Comparison of ENCODE assay signal across 1 cellular context in the genomic region with DNA sequence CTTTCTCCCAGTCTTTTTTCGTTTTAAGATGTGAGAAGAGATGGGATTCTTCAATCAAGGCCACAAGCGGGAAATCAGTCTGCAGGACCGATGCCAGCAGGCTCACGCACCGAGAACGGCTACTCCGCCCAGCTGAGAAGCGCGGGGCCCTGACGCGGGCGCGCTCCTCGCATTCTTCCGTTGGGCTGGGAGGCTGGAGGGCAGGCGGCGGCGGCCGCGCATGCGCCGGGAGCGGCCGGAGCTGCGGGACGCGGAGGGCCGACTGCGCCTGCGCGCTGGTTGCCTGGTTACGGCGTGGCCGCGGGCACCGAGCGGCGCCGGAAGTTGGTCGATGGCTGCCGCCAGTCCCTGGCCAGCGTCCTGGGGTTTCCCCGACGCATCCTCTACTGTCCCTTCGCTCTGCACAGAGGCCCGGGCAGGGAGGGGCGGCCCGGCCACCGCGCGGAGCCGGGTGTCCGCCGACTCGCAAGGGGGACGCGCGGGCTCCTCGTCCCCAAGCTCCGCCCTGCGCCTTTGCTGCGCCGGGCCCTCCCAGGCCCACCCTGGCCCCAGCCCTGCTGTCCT.
TF ChIP-seq lines count a peak whose summit lies in the region.

No MANE protein-coding gene starts in this region.

TF ChIP-seq in K562, 482 proteins besides CTCF, POLR2A, EP300 and RAD21 (continued from another document and continues in another):
- TF ChIP-seq RBBP5 (IDR thresholded peaks at IDR 0.05; ENCODE audit: borderline replicate concordance, insufficient read depth, low read length, poor library complexity, severe bottlenecking), result peak; percentile 29
- TF ChIP-seq MTA3 (IDR thresholded peaks at IDR 0.05; ENCODE audit: borderline replicate concordance), result peak; percentile 70; the same call in 1 of the 2 replicates
- TF ChIP-seq ZNF589 (CRISPR knock-in tag; IDR thresholded peaks at IDR 0.05; ENCODE audit: low read depth), result no peak
- 0 out of 2 replicates have a peak, but pooled peaks have one; percentile 50 for TF ChIP-seq KAT7 (CRISPR knock-in tag; IDR thresholded peaks at IDR 0.05; ENCODE audit: borderline replicate concordance)
- no peak for TF ChIP-seq NR2F6 (CRISPR knock-in tag; IDR thresholded peaks at IDR 0.05)
- TF ChIP-seq, protein P1, sequence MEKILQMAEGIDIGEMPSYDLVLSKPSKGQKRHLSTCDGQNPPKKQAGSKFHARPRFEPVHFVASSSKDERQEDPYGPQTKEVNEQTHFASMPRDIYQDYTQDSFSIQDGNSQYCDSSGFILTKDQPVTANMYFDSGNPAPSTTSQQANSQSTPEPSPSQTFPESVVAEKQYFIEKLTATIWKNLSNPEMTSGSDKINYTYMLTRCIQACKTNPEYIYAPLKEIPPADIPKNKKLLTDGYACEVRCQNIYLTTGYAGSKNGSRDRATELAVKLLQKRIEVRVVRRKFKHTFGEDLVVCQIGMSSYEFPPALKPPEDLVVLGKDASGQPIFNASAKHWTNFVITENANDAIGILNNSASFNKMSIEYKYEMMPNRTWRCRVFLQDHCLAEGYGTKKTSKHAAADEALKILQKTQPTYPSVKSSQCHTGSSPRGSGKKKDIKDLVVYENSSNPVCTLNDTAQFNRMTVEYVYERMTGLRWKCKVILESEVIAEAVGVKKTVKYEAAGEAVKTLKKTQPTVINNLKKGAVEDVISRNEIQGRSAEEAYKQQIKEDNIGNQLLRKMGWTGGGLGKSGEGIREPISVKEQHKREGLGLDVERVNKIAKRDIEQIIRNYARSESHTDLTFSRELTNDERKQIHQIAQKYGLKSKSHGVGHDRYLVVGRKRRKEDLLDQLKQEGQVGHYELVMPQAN (IDR thresholded peaks at IDR 0.05; ENCODE audit: borderline replicate concordance), result peak; percentile 72; the same call in 1 of the 2 replicates
- no peak for TF ChIP-seq HDAC8 (tag; IDR thresholded peaks at IDR 0.05)
- TF ChIP-seq ZNF551 (CRISPR knock-in tag; IDR thresholded peaks at IDR 0.05), result no peak
- no peak for TF ChIP-seq SRSF3 (IDR thresholded peaks at IDR 0.05; ENCODE audit: insufficient read depth, low read length)
- no peak for TF ChIP-seq RUNX1 (IDR thresholded peaks at IDR 0.05; ENCODE audit: low read depth)
- TF ChIP-seq YY1 (IDR thresholded peaks at IDR 0.05; ENCODE audit: borderline replicate concordance in 1 of 3, control insufficient read depth in 1 of 3, extremely low read depth in 1 of 3, insufficient read depth in 3 of 3, insufficient read length in 1 of 3, insufficient replicate concordance in 2 of 3, low read depth in 1 of 3, low read length in 2 of 3), result peak in 2 of 3 experiments; percentile 13 to 82
- peak; percentile 85 for TF ChIP-seq GABPA (tag; conservative IDR thresholded peaks at IDR 0.05; ENCODE audit: low read depth)
- TF ChIP-seq, protein P2, sequence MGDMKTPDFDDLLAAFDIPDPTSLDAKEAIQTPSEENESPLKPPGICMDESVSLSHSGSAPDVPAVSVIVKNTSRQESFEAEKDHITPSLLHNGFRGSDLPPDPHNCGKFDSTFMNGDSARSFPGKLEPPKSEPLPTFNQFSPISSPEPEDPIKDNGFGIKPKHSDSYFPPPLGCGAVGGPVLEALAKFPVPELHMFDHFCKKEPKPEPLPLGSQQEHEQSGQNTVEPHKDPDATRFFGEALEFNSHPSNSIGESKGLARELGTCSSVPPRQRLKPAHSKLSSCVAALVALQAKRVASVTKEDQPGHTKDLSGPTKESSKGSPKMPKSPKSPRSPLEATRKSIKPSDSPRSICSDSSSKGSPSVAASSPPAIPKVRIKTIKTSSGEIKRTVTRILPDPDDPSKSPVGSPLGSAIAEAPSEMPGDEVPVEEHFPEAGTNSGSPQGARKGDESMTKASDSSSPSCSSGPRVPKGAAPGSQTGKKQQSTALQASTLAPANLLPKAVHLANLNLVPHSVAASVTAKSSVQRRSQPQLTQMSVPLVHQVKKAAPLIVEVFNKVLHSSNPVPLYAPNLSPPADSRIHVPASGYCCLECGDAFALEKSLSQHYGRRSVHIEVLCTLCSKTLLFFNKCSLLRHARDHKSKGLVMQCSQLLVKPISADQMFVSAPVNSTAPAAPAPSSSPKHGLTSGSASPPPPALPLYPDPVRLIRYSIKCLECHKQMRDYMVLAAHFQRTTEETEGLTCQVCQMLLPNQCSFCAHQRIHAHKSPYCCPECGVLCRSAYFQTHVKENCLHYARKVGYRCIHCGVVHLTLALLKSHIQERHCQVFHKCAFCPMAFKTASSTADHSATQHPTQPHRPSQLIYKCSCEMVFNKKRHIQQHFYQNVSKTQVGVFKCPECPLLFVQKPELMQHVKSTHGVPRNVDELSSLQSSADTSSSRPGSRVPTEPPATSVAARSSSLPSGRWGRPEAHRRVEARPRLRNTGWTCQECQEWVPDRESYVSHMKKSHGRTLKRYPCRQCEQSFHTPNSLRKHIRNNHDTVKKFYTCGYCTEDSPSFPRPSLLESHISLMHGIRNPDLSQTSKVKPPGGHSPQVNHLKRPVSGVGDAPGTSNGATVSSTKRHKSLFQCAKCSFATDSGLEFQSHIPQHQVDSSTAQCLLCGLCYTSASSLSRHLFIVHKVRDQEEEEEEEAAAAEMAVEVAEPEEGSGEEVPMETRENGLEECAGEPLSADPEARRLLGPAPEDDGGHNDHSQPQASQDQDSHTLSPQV (IDR thresholded peaks at IDR 0.05), result no peak
- TF ChIP-seq POLR2G (IDR thresholded peaks at IDR 0.05; ENCODE audit: low read depth, low read length), result peak; percentile 79
- TF ChIP-seq ZNF707 (CRISPR knock-in tag; conservative IDR thresholded peaks at IDR 0.05), result no peak
- TF ChIP-seq, protein P3, sequence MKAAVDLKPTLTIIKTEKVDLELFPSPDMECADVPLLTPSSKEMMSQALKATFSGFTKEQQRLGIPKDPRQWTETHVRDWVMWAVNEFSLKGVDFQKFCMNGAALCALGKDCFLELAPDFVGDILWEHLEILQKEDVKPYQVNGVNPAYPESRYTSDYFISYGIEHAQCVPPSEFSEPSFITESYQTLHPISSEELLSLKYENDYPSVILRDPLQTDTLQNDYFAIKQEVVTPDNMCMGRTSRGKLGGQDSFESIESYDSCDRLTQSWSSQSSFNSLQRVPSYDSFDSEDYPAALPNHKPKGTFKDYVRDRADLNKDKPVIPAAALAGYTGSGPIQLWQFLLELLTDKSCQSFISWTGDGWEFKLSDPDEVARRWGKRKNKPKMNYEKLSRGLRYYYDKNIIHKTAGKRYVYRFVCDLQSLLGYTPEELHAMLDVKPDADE (conservative IDR thresholded peaks at IDR 0.05; ENCODE audit: control insufficient read depth, low read depth, low read length), result peak; percentile 79
- peak; percentile 78; the same call in 1 of the 2 replicates for TF ChIP-seq GABPB1 (CRISPR knock-in tag; IDR thresholded peaks at IDR 0.05)
- TF ChIP-seq HCFC1 (IDR thresholded peaks at IDR 0.05; ENCODE audit: low read depth, low read length), result no peak
- TF ChIP-seq RBM17 (IDR thresholded peaks at IDR 0.05; ENCODE audit: borderline replicate concordance, low read depth, low read length), result no peak
- no peak for TF ChIP-seq ZNF584 (CRISPR knock-in tag; IDR thresholded peaks at IDR 0.05; ENCODE audit: low read depth)
- TF ChIP-seq, protein P4, sequence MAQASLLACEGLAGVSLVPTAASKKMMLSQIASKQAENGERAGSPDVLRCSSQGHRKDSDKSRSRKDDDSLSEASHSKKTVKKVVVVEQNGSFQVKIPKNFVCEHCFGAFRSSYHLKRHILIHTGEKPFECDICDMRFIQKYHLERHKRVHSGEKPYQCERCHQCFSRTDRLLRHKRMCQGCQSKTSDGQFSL (CRISPR knock-in tag; IDR thresholded peaks at IDR 0.05), result no peak
- TF ChIP-seq, protein P4 (tag; IDR thresholded peaks at IDR 0.05), result no peak
- TF ChIP-seq, protein P5, sequence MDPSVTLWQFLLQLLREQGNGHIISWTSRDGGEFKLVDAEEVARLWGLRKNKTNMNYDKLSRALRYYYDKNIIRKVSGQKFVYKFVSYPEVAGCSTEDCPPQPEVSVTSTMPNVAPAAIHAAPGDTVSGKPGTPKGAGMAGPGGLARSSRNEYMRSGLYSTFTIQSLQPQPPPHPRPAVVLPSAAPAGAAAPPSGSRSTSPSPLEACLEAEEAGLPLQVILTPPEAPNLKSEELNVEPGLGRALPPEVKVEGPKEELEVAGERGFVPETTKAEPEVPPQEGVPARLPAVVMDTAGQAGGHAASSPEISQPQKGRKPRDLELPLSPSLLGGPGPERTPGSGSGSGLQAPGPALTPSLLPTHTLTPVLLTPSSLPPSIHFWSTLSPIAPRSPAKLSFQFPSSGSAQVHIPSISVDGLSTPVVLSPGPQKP (CRISPR knock-in tag; IDR thresholded peaks at IDR 0.05), result peak; percentile 60; the same call in 1 of the 2 replicates
- peak; percentile 4; the same call in 1 of the 2 replicates for TF ChIP-seq MBD2 (IDR thresholded peaks at IDR 0.05; ENCODE audit: borderline replicate concordance, low read depth)
- TF ChIP-seq ARNT (IDR thresholded peaks at IDR 0.05), result no peak
- no peak for TF ChIP-seq FOSL1 (tag; conservative IDR thresholded peaks at IDR 0.05)
- peak; percentile 60 for TF ChIP-seq KDM5B (IDR thresholded peaks at IDR 0.05; ENCODE audit: insufficient replicate concordance, low read depth, low read length)
- TF ChIP-seq ZNF830 (CRISPR knock-in tag; IDR thresholded peaks at IDR 0.05), result no peak
- peak; percentile 52; the same call in 1 of the 2 replicates for TF ChIP-seq CBX1 (IDR thresholded peaks at IDR 0.05; ENCODE audit: low read depth)
- no peak for TF ChIP-seq BCL6 (CRISPR knock-in tag; IDR thresholded peaks at IDR 0.05)
- TF ChIP-seq GTF2A2 (tag; IDR thresholded peaks at IDR 0.05), result no peak
- no peak for TF ChIP-seq RBM22 (IDR thresholded peaks at IDR 0.05; ENCODE audit: low read depth, low read length, poor library complexity, severe bottlenecking)
- no peak for TF ChIP-seq NFYB (IDR thresholded peaks at IDR 0.05; ENCODE audit: extremely low read depth, insufficient read length)
- 0 out of 2 replicates have a peak, but pooled peaks have one; percentile 40 for TF ChIP-seq SIN3B (IDR thresholded peaks at IDR 0.05; ENCODE audit: low read depth)
- TF ChIP-seq NFIC (IDR thresholded peaks at IDR 0.05), result peak; percentile 58
- TF ChIP-seq PRPF4 (IDR thresholded peaks at IDR 0.05; ENCODE audit: insufficient read depth, low read depth, low read length, poor library complexity, severe bottlenecking), result no peak
- TF ChIP-seq PHTF2 (CRISPR knock-in tag; IDR thresholded peaks at IDR 0.05), result no peak
- TF ChIP-seq, protein P6, sequence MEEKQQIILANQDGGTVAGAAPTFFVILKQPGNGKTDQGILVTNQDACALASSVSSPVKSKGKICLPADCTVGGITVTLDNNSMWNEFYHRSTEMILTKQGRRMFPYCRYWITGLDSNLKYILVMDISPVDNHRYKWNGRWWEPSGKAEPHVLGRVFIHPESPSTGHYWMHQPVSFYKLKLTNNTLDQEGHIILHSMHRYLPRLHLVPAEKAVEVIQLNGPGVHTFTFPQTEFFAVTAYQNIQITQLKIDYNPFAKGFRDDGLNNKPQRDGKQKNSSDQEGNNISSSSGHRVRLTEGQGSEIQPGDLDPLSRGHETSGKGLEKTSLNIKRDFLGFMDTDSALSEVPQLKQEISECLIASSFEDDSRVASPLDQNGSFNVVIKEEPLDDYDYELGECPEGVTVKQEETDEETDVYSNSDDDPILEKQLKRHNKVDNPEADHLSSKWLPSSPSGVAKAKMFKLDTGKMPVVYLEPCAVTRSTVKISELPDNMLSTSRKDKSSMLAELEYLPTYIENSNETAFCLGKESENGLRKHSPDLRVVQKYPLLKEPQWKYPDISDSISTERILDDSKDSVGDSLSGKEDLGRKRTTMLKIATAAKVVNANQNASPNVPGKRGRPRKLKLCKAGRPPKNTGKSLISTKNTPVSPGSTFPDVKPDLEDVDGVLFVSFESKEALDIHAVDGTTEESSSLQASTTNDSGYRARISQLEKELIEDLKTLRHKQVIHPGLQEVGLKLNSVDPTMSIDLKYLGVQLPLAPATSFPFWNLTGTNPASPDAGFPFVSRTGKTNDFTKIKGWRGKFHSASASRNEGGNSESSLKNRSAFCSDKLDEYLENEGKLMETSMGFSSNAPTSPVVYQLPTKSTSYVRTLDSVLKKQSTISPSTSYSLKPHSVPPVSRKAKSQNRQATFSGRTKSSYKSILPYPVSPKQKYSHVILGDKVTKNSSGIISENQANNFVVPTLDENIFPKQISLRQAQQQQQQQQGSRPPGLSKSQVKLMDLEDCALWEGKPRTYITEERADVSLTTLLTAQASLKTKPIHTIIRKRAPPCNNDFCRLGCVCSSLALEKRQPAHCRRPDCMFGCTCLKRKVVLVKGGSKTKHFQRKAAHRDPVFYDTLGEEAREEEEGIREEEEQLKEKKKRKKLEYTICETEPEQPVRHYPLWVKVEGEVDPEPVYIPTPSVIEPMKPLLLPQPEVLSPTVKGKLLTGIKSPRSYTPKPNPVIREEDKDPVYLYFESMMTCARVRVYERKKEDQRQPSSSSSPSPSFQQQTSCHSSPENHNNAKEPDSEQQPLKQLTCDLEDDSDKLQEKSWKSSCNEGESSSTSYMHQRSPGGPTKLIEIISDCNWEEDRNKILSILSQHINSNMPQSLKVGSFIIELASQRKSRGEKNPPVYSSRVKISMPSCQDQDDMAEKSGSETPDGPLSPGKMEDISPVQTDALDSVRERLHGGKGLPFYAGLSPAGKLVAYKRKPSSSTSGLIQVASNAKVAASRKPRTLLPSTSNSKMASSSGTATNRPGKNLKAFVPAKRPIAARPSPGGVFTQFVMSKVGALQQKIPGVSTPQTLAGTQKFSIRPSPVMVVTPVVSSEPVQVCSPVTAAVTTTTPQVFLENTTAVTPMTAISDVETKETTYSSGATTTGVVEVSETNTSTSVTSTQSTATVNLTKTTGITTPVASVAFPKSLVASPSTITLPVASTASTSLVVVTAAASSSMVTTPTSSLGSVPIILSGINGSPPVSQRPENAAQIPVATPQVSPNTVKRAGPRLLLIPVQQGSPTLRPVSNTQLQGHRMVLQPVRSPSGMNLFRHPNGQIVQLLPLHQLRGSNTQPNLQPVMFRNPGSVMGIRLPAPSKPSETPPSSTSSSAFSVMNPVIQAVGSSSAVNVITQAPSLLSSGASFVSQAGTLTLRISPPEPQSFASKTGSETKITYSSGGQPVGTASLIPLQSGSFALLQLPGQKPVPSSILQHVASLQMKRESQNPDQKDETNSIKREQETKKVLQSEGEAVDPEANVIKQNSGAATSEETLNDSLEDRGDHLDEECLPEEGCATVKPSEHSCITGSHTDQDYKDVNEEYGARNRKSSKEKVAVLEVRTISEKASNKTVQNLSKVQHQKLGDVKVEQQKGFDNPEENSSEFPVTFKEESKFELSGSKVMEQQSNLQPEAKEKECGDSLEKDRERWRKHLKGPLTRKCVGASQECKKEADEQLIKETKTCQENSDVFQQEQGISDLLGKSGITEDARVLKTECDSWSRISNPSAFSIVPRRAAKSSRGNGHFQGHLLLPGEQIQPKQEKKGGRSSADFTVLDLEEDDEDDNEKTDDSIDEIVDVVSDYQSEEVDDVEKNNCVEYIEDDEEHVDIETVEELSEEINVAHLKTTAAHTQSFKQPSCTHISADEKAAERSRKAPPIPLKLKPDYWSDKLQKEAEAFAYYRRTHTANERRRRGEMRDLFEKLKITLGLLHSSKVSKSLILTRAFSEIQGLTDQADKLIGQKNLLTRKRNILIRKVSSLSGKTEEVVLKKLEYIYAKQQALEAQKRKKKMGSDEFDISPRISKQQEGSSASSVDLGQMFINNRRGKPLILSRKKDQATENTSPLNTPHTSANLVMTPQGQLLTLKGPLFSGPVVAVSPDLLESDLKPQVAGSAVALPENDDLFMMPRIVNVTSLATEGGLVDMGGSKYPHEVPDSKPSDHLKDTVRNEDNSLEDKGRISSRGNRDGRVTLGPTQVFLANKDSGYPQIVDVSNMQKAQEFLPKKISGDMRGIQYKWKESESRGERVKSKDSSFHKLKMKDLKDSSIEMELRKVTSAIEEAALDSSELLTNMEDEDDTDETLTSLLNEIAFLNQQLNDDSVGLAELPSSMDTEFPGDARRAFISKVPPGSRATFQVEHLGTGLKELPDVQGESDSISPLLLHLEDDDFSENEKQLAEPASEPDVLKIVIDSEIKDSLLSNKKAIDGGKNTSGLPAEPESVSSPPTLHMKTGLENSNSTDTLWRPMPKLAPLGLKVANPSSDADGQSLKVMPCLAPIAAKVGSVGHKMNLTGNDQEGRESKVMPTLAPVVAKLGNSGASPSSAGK (IDR thresholded peaks at IDR 0.05), result peak; percentile 87; the same call in 1 of the 2 replicates
